11 cellular contexts compared by ENCODE assay signal in genomic region chr14:100030441-100031153, GRCh38. TPM values are rescaled to one million over a fixed set of nuclear protein-coding genes. Genes with fewer than 3 reads are reported as not detected.
DNase-seq lines count a peak whose midpoint lies in the region; ATAC-seq and TF ChIP-seq lines count a peak whose summit lies in the region.
"Had no signal": no experiment of that assay in that cellular context is flagged by ENCODE, and none has a peak within 500 bp of the region (broad histone marks: within the 10 kb centered on the region; RNA-seq: fewer than 3 reads in every experiment).

No MANE protein-coding gene starts in this region.

- no peak overlapping the region for H2AFZ ChIP-seq in PC-3 (ENCODE audit: low read length)

- TF ChIP-seq CTCF in AG09309 (IDR thresholded peaks at IDR 0.05; ENCODE audit: control insufficient read depth, insufficient read depth, low read depth, low read length, missing control alignments) (no peak), PC-3 (conservative IDR thresholded peaks at IDR 0.05; ENCODE audit: low read depth, low read length) (no peak)

- H3K27ac ChIP-seq in PC-3 (ENCODE audit: low read length), result peak overlapping the region; percentile 94
- H3K27ac ChIP-seq in esophagus (ENCODE audit: low read depth in 2 of 2, low read length in 1 of 2), result peak overlapping the region; percentile 49 to 58
- H3K27ac ChIP-seq: right lobe of liver had no signal

- peak; percentile 80 for DNase-seq in AG09309 (ENCODE audit: low read depth)
- DNase-seq in PC-3, result peak; percentile 75
- peak; percentile 66 for DNase-seq in non-pigmented ciliary epithelial cell (ENCODE audit: low read depth)
- no peak for DNase-seq in NCI-H1092 treated with DMSO at 0.1 percent for 48 hours (lab: John Stamatoyannopoulos, UW)
- DNase-seq in NCI-H2029 treated with DMSO at 0.1 percent for 48 hours (lab: John Stamatoyannopoulos, UW), result no peak
- DNase-seq: activated CD4-positive, CD25-positive, alpha-beta regulatory T cell; right lobe of liver; stimulated activated naive B cell treated with anti-CD40 and anti-IgM and Interleukin-4, amounts not matched to agents 10 μg/mL and 1 μg/mL and 100 μg/mL, for 72 hours had no signal

- H3K4me1 ChIP-seq in PC-3 (ENCODE audit: insufficient read depth, low read length), result peaks cover 48% of the 10 kb centered on the region
- H3K4me1 ChIP-seq in esophagus (ENCODE audit: control insufficient read depth in 2 of 2, insufficient read depth in 2 of 2, low read length in 1 of 2), result peaks cover 0 to 2% of the 10 kb centered on the region in 2 donors

- H3K79me2 ChIP-seq in PC-3 (ENCODE audit: low read length), result 0 out of 2 replicates have a peak, but pooled peaks cover 24% of the 10 kb centered on the region

- no TSS peak for BruUV-seq in PC-3 (replicated peaks; lab: Mats Ljungman, UMichigan)

- H3F3A ChIP-seq in PC-3 (ENCODE audit: low read length, unreplicated experiment), result peaks cover 18% of the 10 kb centered on the region

- H3K27me3 ChIP-seq in PC-3 (ENCODE audit: low read length) (no peaks in the 10 kb centered on the region), esophagus (ENCODE audit: control insufficient read depth in 1 of 2, insufficient read depth in 2 of 2, low read length in 2 of 2) (no peaks in the 10 kb centered on the region)
- H3K27me3 ChIP-seq: right lobe of liver had no signal

- intact Hi-C loops in PC-3 (cut with micrococcal nuclease), result loop anchor here (2.0 to 5.0 kb wide), 2 partner anchors 48 to 77 kb away; no protein-coding TSS in a partner anchor

- CTCF ChIA-PET in PC-3 (lab: Charles Lee), result interaction anchor here (0.7 kb wide), 1 partner anchor 49 kb away, joined by 4 read pairs; no protein-coding TSS in a partner anchor

- H3K4me2 ChIP-seq in PC-3 (ENCODE audit: low read length), result peak overlapping the region; percentile 92

- POLR2A ChIA-PET in PC-3 (lab: Charles Lee; ENCODE audit: unreplicated experiment), result no interaction called here

- H3K9ac ChIP-seq in PC-3 (ENCODE audit: low read length), result no peak overlapping the region

- H4K20me1 ChIP-seq in PC-3 (ENCODE audit: low read length), result no peaks in the 10 kb centered on the region

- no peaks in the 10 kb centered on the region for H3K36me3 ChIP-seq in PC-3 (ENCODE audit: low read depth, low read length)
- no peaks in the 10 kb centered on the region for H3K36me3 ChIP-seq in esophagus (ENCODE audit: control insufficient read depth in 2 of 2, insufficient read depth in 2 of 2, low read length in 1 of 2)
- H3K36me3 ChIP-seq: right lobe of liver had no signal

- H3K9me3 ChIP-seq in PC-3 (ENCODE audit: low read length) (no peaks in the 10 kb centered on the region), esophagus (ENCODE audit: control insufficient read depth in 2 of 2, insufficient read depth in 1 of 2, low read depth in 1 of 2, low read length in 1 of 2) (no peaks in the 10 kb centered on the region)
- H3K9me3 ChIP-seq: right lobe of liver had no signal

- ATAC-seq in PC-3 (peak; percentile 7; the same call in 1 of the 2 replicates), GM21737 (IDR thresholded peaks at IDR 0.05; ENCODE audit: unreplicated experiment) (no peak), HG03280 (IDR thresholded peaks at IDR 0.05; ENCODE audit: unreplicated experiment) (no peak)
- ATAC-seq: stimulated activated naive B cell treated with anti-CD40 and anti-IgM and Interleukin-4, amounts not matched to agents 10 μg/mL and 1 μg/mL and 100 μg/mL, for 72 hours had no signal

- no peaks in the 10 kb centered on the region for H3K9me2 ChIP-seq in PC-3 (replicated peaks; ENCODE audit: low read length)

- H3K4me3 ChIP-seq in AG09309 (ENCODE audit: control insufficient read depth, low read depth, low read length) (no peak overlapping the region), PC-3 (ENCODE audit: low read length) (peak overlapping the region; percentile 71; the same call in 1 of the 2 replicates), esophagus (ENCODE audit: low read depth in 1 of 2, low read length in 2 of 2) (no peak overlapping the region)
- H3K4me3 ChIP-seq: right lobe of liver had no signal

- WGBS in esophagus, 2 donors, result 62 to 68% methylated on average over 7 of the region's 7 CpGs

RNA-seq across cellular contexts. Expression of gene EVL, which starts 34.6 kb away (rescaled TPM):
- total RNA-seq in PC-3 (2014; rRNA removed), result 26.5 and 31.7 TPM in 2 replicates
- polyA plus RNA-seq in esophagus, result 10 to 100 TPM; 25.3 to 41.9 TPM

Comparison
In these comparisons a context has a peak if more than half of its experiments do, and no peak if none do; other contexts are left out.
1. DNase-seq: peak in AG09309 (single experiment), PC-3 (single experiment) and non-pigmented ciliary epithelial cell (single experiment); none in NCI-H1092 treated with DMSO at 0.1 percent for 48 hours (single experiment) and NCI-H2029 treated with DMSO at 0.1 percent for 48 hours (single experiment).